In genomic region chr1:234992065-234992464, GRCh38 we compare ENCODE assay signal across 22 cellular contexts.
A peak's percentile ranks its signal among the peaks of the same experiment; 100 is the strongest.
DNase-seq lines count a peak whose midpoint lies in the region; ATAC-seq and TF ChIP-seq lines count a peak whose summit lies in the region.
"Had no signal": no experiment of that assay in that cellular context is flagged by ENCODE, and none has a peak within 500 bp of the region (broad histone marks: within the 10 kb centered on the region; RNA-seq: fewer than 3 reads in every experiment).

No MANE protein-coding gene starts in this region.

- WGBS in esophagus muscularis mucosa = 88% methylated on average over 3 of the region's 3 CpGs

- no peak overlapping the region for H3K4me3 Mint-ChIP-seq in activated T-cell treated with anti-CD3 and anti-CD28 coated beads, Interleukin-2, amount 50 U/mL, for 24 hours
- no peak overlapping the region for H3K4me3 Mint-ChIP-seq in activated T-cell treated with anti-CD3 and anti-CD28 coated beads, Interleukin-2, amount 50 U/mL, for 4 hours
- H3K4me3 Mint-ChIP-seq in activated T-helper 2 cell treated with anti-CD3 and anti-CD28 coated beads, Interferon-gamma antibody, Interleukin-2, Interleukin-4, amounts not matched to agents 10 μg/mL and 5 μg/mL and 100 μg/mL, durations not matched to agents 14 hours and 24 hours and 36 hours (ENCODE audit: low read depth) = no peak overlapping the region
- H3K4me3 Mint-ChIP-seq: CD4-positive, alpha-beta memory T cell; H9 had no signal

- TF ChIP-seq EP300 in esophagus muscularis mucosa (IDR thresholded peaks at IDR 0.05) = no peak

- H3K27me3 ChIP-seq in OCI-LY3 (ENCODE audit: low read depth, low read length) = no peaks in the 10 kb centered on the region
- H3K27me3 ChIP-seq in esophagus muscularis mucosa = no peaks in the 10 kb centered on the region

- no peak overlapping the region for H3K9ac ChIP-seq in OCI-LY3 (ENCODE audit: low read length)
- H3K9ac ChIP-seq: GM23248 had no signal

- peaks cover 55% of the 10 kb centered on the region for H3K4me1 Mint-ChIP-seq in activated T-cell treated with anti-CD3 and anti-CD28 coated beads, Interleukin-2, amount 50 U/mL, for 24 hours (ENCODE audit: low read depth)
- H3K4me1 Mint-ChIP-seq in activated T-cell treated with anti-CD3 and anti-CD28 coated beads, Interleukin-2, amount 50 U/mL, for 4 hours (ENCODE audit: low read depth) = peaks cover 35% of the 10 kb centered on the region
- peaks cover 56% of the 10 kb centered on the region for H3K4me1 Mint-ChIP-seq in activated T-helper 2 cell treated with anti-CD3 and anti-CD28 coated beads, Interferon-gamma antibody, Interleukin-2, Interleukin-4, amounts not matched to agents 10 μg/mL and 5 μg/mL and 100 μg/mL, durations not matched to agents 14 hours and 24 hours and 36 hours (ENCODE audit: low read depth)

- H3K4me3 ChIP-seq in OCI-LY3 (ENCODE audit: low read length) (no peak overlapping the region), esophagus muscularis mucosa (no peak overlapping the region)
- H3K4me3 ChIP-seq: GM23248 had no signal

- H3K9me3 ChIP-seq in OCI-LY3 (ENCODE audit: insufficient read depth, low read length) = 0 out of 2 replicates have a peak, but pooled peaks cover 2% of the 10 kb centered on the region
- H3K9me3 ChIP-seq in esophagus muscularis mucosa = no peaks in the 10 kb centered on the region

- TF ChIP-seq CTCF in OCI-LY3 (IDR thresholded peaks at IDR 0.05; ENCODE audit: low read depth, low read length) = no peak
- no peak for TF ChIP-seq CTCF in esophagus muscularis mucosa (IDR thresholded peaks at IDR 0.05)

- no peaks in the 10 kb centered on the region for H3K36me3 Mint-ChIP-seq in activated T-cell treated with anti-CD3 and anti-CD28 coated beads, Interleukin-2, amount 50 U/mL, for 24 hours (ENCODE audit: low read depth)
- H3K36me3 Mint-ChIP-seq in activated T-cell treated with anti-CD3 and anti-CD28 coated beads, Interleukin-2, amount 50 U/mL, for 4 hours (ENCODE audit: insufficient read depth) = no peaks in the 10 kb centered on the region
- H3K36me3 Mint-ChIP-seq in activated T-helper 2 cell treated with anti-CD3 and anti-CD28 coated beads, Interferon-gamma antibody, Interleukin-2, Interleukin-4, amounts not matched to agents 10 μg/mL and 5 μg/mL and 100 μg/mL, durations not matched to agents 14 hours and 24 hours and 36 hours (ENCODE audit: low read depth) = peaks cover 10% of the 10 kb centered on the region
- H3K36me3 Mint-ChIP-seq: CD4-positive, alpha-beta memory T cell had no signal

- peak overlapping the region; percentile 11 for H3K27ac Mint-ChIP-seq in activated T-cell treated with anti-CD3 and anti-CD28 coated beads, Interleukin-2, amount 50 U/mL, for 24 hours
- peak overlapping the region; percentile 85 for H3K27ac Mint-ChIP-seq in activated T-helper 2 cell treated with anti-CD3 and anti-CD28 coated beads, Interferon-gamma antibody, Interleukin-2, Interleukin-4, amounts not matched to agents 10 μg/mL and 5 μg/mL and 100 μg/mL, durations not matched to agents 14 hours and 24 hours and 36 hours
- H3K27ac Mint-ChIP-seq: H9 had no signal

- peaks cover 41% of the 10 kb centered on the region for H3K4me1 ChIP-seq in OCI-LY3 (ENCODE audit: low read length)
- peaks cover 31 to 44% (median 42%) of the 10 kb centered on the region in 4 donors for H3K4me1 ChIP-seq in esophagus muscularis mucosa

- no peak for TF ChIP-seq POLR2A in esophagus muscularis mucosa (IDR thresholded peaks at IDR 0.05; ENCODE audit: low read depth)

- no peaks in the 10 kb centered on the region for H3K27me3 Mint-ChIP-seq in activated T-cell treated with anti-CD3 and anti-CD28 coated beads, Interleukin-2, amount 50 U/mL, for 24 hours
- H3K27me3 Mint-ChIP-seq in activated T-cell treated with anti-CD3 and anti-CD28 coated beads, Interleukin-2, amount 50 U/mL, for 4 hours (ENCODE audit: low read depth) = no peaks in the 10 kb centered on the region
- no peaks in the 10 kb centered on the region for H3K27me3 Mint-ChIP-seq in activated T-helper 2 cell treated with anti-CD3 and anti-CD28 coated beads, Interferon-gamma antibody, Interleukin-2, Interleukin-4, amounts not matched to agents 10 μg/mL and 5 μg/mL and 100 μg/mL, durations not matched to agents 14 hours and 24 hours and 36 hours (ENCODE audit: low read depth)
- H3K27me3 Mint-ChIP-seq: CD4-positive, alpha-beta memory T cell had no signal

- no peaks in the 10 kb centered on the region for H4K20me1 ChIP-seq in OCI-LY3 (ENCODE audit: insufficient read depth, low read length)

- H2AFZ ChIP-seq in OCI-LY3 (ENCODE audit: low read depth, low read length) = no peak overlapping the region
- H2AFZ ChIP-seq: GM23248 had no signal

- no peak for ATAC-seq in activated T-cell treated with anti-CD3 and anti-CD28 coated beads, Interleukin-2, amount 50 U/mL, for 4 hours
- ATAC-seq in stimulated activated naive CD8-positive, alpha-beta T cell treated with anti-CD3 and anti-CD28 coated beads, Interleukin-15, Interleukin-2, amounts not matched to agents 100 U/mL and 50 U/mL, for 24 hours = peak; percentile 50
- ATAC-seq in HG02852 (IDR thresholded peaks at IDR 0.05; ENCODE audit: unreplicated experiment) = no peak

- H3K9me3 Mint-ChIP-seq in activated T-cell treated with anti-CD3 and anti-CD28 coated beads, Interleukin-2, amount 50 U/mL, for 24 hours = no peaks in the 10 kb centered on the region
- no peaks in the 10 kb centered on the region for H3K9me3 Mint-ChIP-seq in activated T-cell treated with anti-CD3 and anti-CD28 coated beads, Interleukin-2, amount 50 U/mL, for 4 hours
- H3K9me3 Mint-ChIP-seq in activated T-helper 2 cell treated with anti-CD3 and anti-CD28 coated beads, Interferon-gamma antibody, Interleukin-2, Interleukin-4, amounts not matched to agents 10 μg/mL and 5 μg/mL and 100 μg/mL, durations not matched to agents 14 hours and 24 hours and 36 hours = no peaks in the 10 kb centered on the region
- H3K9me3 Mint-ChIP-seq: CD4-positive, alpha-beta memory T cell had no signal

- peak overlapping the region; percentile 21 for H3K4me2 ChIP-seq in OCI-LY3 (ENCODE audit: low read length)

- no peaks in the 10 kb centered on the region for H3K79me2 ChIP-seq in OCI-LY3 (ENCODE audit: low read length)

- H3K36me3 ChIP-seq in OCI-LY3 (replicated peaks; ENCODE audit: low read depth, low read length) (no peaks in the 10 kb centered on the region), esophagus muscularis mucosa (no peaks in the 10 kb centered on the region)

- H3K27ac ChIP-seq in OCI-LY3 (ENCODE audit: low read length) (no peak overlapping the region), esophagus muscularis mucosa (replicated peaks in 1 of 4) (peak overlapping the region in 2 of 4 donors; percentile 10 to 95)
- H3K27ac ChIP-seq: GM23248, RWPE1 had no signal

- DNase-seq in activated T-cell treated with anti-CD3 and anti-CD28 coated beads, Interleukin-2, amount 50 U/mL, for 24 hours = peak; percentile 16
- no peak for DNase-seq in activated T-cell treated with anti-CD3 and anti-CD28 coated beads, Interleukin-2, amount 50 U/mL, for 4 hours
- no peak for DNase-seq in activated T-helper 2 cell treated with anti-CD3 and anti-CD28 coated beads, Interferon-gamma antibody, Interleukin-2, Interleukin-4, amounts not matched to agents 10 μg/mL and 5 μg/mL and 100 μg/mL, durations not matched to agents 14 hours and 24 hours and 36 hours (ENCODE audit: low spot score)
- no peak for DNase-seq in stimulated activated naive CD8-positive, alpha-beta T cell treated with anti-CD3 and anti-CD28 coated beads, Interleukin-15, Interleukin-2, amounts not matched to agents 100 U/mL and 50 U/mL, for 24 hours
- DNase-seq in esophagus muscularis mucosa (ENCODE audit: extremely low spot score) (no peak), foreskin melanocyte (no peak)
- DNase-seq: C1 segment of cervical spinal cord; CD4-positive, alpha-beta memory T cell; COR-L47; DMS53; GM23248; H9; NCI-H1048; NCI-H1417; NCI-H1694; NCI-H2029 treated with DMSO at 0.1 percent for 48 hours; NCI-H2227 treated with DMSO at 0.1 percent for 48 hours; NCI-H526 treated with DMSO at 0.1 percent for 48 hours; SHP77 had no signal

- intact Hi-C loops in activated T-helper 2 cell treated with anti-CD3 and anti-CD28 coated beads, Interferon-gamma antibody, Interleukin-2, Interleukin-4, amounts not matched to agents 10 μg/mL and 5 μg/mL and 100 μg/mL, durations not matched to agents 14 hours and 24 hours and 36 hours (cut with micrococcal nuclease) = no loop called here
- intact Hi-C loops in esophagus muscularis mucosa (cut with DNase I) = loop anchor here (5.0 kb wide), 1 partner anchor 455 kb away; no protein-coding TSS in a partner anchor
